In the genomic region with DNA sequence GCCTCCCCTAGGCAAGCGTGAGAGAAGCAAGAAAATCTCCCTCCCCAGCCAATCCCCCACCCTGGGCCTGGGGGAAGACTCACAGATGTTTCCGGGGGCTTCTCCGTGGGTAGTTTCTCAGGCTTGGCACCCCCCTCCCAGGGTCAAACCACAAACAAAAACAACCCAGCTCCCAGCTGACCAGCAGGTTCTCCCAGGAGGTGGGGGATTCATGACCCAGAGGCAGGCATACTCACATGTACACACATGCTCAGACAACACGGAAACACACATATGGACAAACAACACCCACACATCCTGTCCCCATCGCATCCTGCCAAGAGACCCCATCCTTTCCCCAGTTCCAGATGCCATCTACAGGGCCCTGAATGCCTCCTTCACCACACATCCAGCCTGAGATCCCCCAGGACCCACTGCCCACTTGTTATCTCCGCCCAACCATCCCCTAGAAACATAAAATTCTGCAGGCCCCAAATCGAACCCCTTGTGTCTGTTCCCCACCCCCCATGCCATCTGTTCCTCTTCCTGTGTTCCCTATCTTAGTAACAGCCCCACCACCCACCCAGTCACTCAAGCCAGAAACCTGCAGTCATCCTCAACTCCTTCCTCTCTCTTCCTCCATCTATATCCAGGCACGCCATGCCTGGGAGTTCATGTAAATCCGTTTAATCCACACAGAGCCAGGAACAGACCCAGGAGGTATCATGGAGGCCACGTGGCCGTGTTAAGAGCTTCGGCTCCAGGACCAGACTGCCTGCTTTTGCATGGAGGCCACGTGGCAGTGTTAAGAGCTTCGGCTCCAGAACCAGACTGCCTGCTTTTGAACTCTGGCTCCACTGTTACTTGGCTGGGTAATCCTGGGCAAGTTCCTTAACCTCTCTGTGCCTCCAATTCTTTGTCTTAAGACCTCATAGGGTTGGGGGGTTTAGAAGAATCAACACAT, we compare ENCODE assay signal across 8 cellular contexts. TPM values are rescaled to one million over a fixed set of nuclear protein-coding genes. Genes with fewer than 3 reads are reported as not detected.
DNase-seq lines count a peak whose midpoint lies in the region; ATAC-seq and TF ChIP-seq lines count a peak whose summit lies in the region.

No MANE protein-coding gene starts in this region.

- peak overlapping the region; percentile 100 for H3K4me3 Mint-ChIP-seq in stimulated activated naive CD8-positive, alpha-beta T cell treated with anti-CD3 and anti-CD28 coated beads, Interleukin-15, Interleukin-2, amounts not matched to agents 100 ng/mL and 50 ng/mL, for 24 hours
- H3K4me3 Mint-ChIP-seq in T-helper 2 cell treated with Interferon-gamma antibody and Interleukin-4, amounts not matched to agents 5 μg/mL and 100 μg/mL, for 36 hours: peak overlapping the region; percentile 89
- H3K4me3 Mint-ChIP-seq in progenitor cell of endocrine pancreas (ENCODE audit: low read depth): no peak overlapping the region

- no peak overlapping the region for H3K4me3 ChIP-seq in epithelial cell of esophagus (ENCODE audit: low read length)

- H3K36me3 Mint-ChIP-seq in stimulated activated naive CD8-positive, alpha-beta T cell treated with anti-CD3 and anti-CD28 coated beads, Interleukin-15, Interleukin-2, amounts not matched to agents 100 ng/mL and 50 ng/mL, for 24 hours (ENCODE audit: low read depth): peaks cover 90% of the 10 kb centered on the region
- H3K36me3 Mint-ChIP-seq in T-helper 2 cell treated with Interferon-gamma antibody and Interleukin-4, amounts not matched to agents 5 μg/mL and 100 μg/mL, for 36 hours (ENCODE audit: low read depth): peaks cover 38% of the 10 kb centered on the region
- peaks cover 3% of the 10 kb centered on the region for H3K36me3 Mint-ChIP-seq in progenitor cell of endocrine pancreas (ENCODE audit: insufficient read depth)

- H3K27me3 Mint-ChIP-seq in stimulated activated naive CD8-positive, alpha-beta T cell treated with anti-CD3 and anti-CD28 coated beads, Interleukin-15, Interleukin-2, amounts not matched to agents 100 ng/mL and 50 ng/mL, for 24 hours: no peaks in the 10 kb centered on the region
- no peaks in the 10 kb centered on the region for H3K27me3 Mint-ChIP-seq in T-helper 2 cell treated with Interferon-gamma antibody and Interleukin-4, amounts not matched to agents 5 μg/mL and 100 μg/mL, for 36 hours (ENCODE audit: low read depth)
- no peaks in the 10 kb centered on the region for H3K27me3 Mint-ChIP-seq in progenitor cell of endocrine pancreas

- H3K9me3 Mint-ChIP-seq in stimulated activated naive CD8-positive, alpha-beta T cell treated with anti-CD3 and anti-CD28 coated beads, Interleukin-15, Interleukin-2, amounts not matched to agents 100 ng/mL and 50 ng/mL, for 24 hours: no peaks in the 10 kb centered on the region
- no peaks in the 10 kb centered on the region for H3K9me3 Mint-ChIP-seq in T-helper 2 cell treated with Interferon-gamma antibody and Interleukin-4, amounts not matched to agents 5 μg/mL and 100 μg/mL, for 36 hours
- no peaks in the 10 kb centered on the region for H3K9me3 Mint-ChIP-seq in progenitor cell of endocrine pancreas (ENCODE audit: low read depth)

- H3K4me1 Mint-ChIP-seq in stimulated activated naive CD8-positive, alpha-beta T cell treated with anti-CD3 and anti-CD28 coated beads, Interleukin-15, Interleukin-2, amounts not matched to agents 100 ng/mL and 50 ng/mL, for 24 hours (ENCODE audit: low read depth): peaks cover 86% of the 10 kb centered on the region
- peaks cover 65% of the 10 kb centered on the region for H3K4me1 Mint-ChIP-seq in T-helper 2 cell treated with Interferon-gamma antibody and Interleukin-4, amounts not matched to agents 5 μg/mL and 100 μg/mL, for 36 hours (ENCODE audit: low read depth)
- H3K4me1 Mint-ChIP-seq in progenitor cell of endocrine pancreas (ENCODE audit: low read depth): peaks cover 62% of the 10 kb centered on the region

- DNase-seq in stimulated activated naive CD8-positive, alpha-beta T cell treated with anti-CD3 and anti-CD28 coated beads, Interleukin-15, Interleukin-2, amounts not matched to agents 100 U/mL and 50 U/mL, for 24 hours: no peak
- no peak for DNase-seq in T-helper 2 cell treated with Interferon-gamma antibody and Interleukin-4, amounts not matched to agents 5 μg/mL and 100 μg/mL, for 36 hours (ENCODE audit: low spot score)
- DNase-seq in epithelial cell of esophagus (ENCODE audit: low read depth): peak; percentile 55
- no peak for DNase-seq in progenitor cell of endocrine pancreas (ENCODE audit: low spot score, unreplicated experiment)
- DNase-seq in NCI-H2227 treated with DMSO at 0.1 percent for 48 hours (lab: John Stamatoyannopoulos, UW): no peak
- no peak for DNase-seq in NCI-H187 treated with DMSO at 0.1 percent for 48 hours (lab: John Stamatoyannopoulos, UW)

- ATAC-seq in stimulated activated naive CD8-positive, alpha-beta T cell treated with anti-CD3 and anti-CD28 coated beads, Interleukin-15, Interleukin-2, amounts not matched to agents 100 U/mL and 50 U/mL, for 24 hours: no peak
- peak; percentile 15 for ATAC-seq in HG03064 (IDR thresholded peaks at IDR 0.05; ENCODE audit: low read depth, unreplicated experiment)

- H3K27ac Mint-ChIP-seq in stimulated activated naive CD8-positive, alpha-beta T cell treated with anti-CD3 and anti-CD28 coated beads, Interleukin-15, Interleukin-2, amounts not matched to agents 100 ng/mL and 50 ng/mL, for 24 hours: peak overlapping the region; percentile 100
- peak overlapping the region; percentile 97 for H3K27ac Mint-ChIP-seq in T-helper 2 cell treated with Interferon-gamma antibody and Interleukin-4, amounts not matched to agents 5 μg/mL and 100 μg/mL, for 36 hours
- peak overlapping the region; percentile 59 for H3K27ac Mint-ChIP-seq in progenitor cell of endocrine pancreas

- TF ChIP-seq CTCF in epithelial cell of esophagus (IDR thresholded peaks at IDR 0.05; ENCODE audit: insufficient read depth, low read depth, low read length, missing control alignments): no peak
- TF ChIP-seq CTCF in progenitor cell of endocrine pancreas (IDR thresholded peaks at IDR 0.05; ENCODE audit: unreplicated experiment): no peak

RNA-seq across cellular contexts. Expression of gene CSRNP1, which starts 5.0 kb away (rescaled TPM):
- 6.6 and 6.7 TPM in 2 replicates for total RNA-seq in progenitor cell of endocrine pancreas

RNA-seq across cellular contexts. Expression of gene TTC21A, which starts 40.9 kb away (rescaled TPM):
- total RNA-seq in progenitor cell of endocrine pancreas: 16.1 and 17.2 TPM in 2 replicates

RNA-seq across cellular contexts. Expression of gene GORASP1, which starts 41.0 kb away (rescaled TPM):
- total RNA-seq in progenitor cell of endocrine pancreas: 64.3 and 72.8 TPM in 2 replicates

RNA-seq across cellular contexts. Expression of gene XIRP1, which starts 44.0 kb away (rescaled TPM):
- 0.16 TPM in 1 of 2 replicates, not detected in the other for total RNA-seq in progenitor cell of endocrine pancreas
